In genomic region chr2:98346259-98347236, GRCh38 we compare ENCODE assay signal across 1 cellular context.
TF ChIP-seq lines count a peak whose summit lies in the region.

TSS of gene CNGA3 (plus strand) at chr2:98346456. CDS start at chr2:98369976, 23,520 bp downstream.

TF ChIP-seq in HEK293, 187 proteins besides CTCF, POLR2A, EP300 and RAD21 (continued from another document):
- TF ChIP-seq, protein P1, sequence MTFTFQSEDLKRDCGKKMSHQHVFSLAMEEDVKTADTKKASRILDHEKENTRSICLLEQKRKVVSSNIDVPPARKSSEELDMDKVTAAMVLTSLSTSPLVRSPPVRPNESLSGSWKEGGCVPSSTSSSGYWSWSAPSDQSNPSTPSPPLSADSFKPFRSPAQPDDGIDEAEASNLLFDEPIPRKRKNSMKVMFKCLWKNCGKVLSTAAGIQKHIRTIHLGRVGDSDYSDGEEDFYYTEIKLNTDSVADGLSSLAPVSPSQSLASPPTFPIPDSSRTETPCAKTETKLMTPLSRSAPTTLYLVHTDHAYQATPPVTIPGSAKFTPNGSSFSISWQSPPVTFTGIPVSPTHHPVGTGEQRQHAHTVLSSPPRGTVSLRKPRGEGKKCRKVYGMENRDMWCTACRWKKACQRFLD (tag by site-specific recombination; IDR thresholded peaks at IDR 0.05), result no peak
- no peak for TF ChIP-seq ZNF701 (tag by site-specific recombination; IDR thresholded peaks at IDR 0.05)
- TF ChIP-seq, protein P2, sequence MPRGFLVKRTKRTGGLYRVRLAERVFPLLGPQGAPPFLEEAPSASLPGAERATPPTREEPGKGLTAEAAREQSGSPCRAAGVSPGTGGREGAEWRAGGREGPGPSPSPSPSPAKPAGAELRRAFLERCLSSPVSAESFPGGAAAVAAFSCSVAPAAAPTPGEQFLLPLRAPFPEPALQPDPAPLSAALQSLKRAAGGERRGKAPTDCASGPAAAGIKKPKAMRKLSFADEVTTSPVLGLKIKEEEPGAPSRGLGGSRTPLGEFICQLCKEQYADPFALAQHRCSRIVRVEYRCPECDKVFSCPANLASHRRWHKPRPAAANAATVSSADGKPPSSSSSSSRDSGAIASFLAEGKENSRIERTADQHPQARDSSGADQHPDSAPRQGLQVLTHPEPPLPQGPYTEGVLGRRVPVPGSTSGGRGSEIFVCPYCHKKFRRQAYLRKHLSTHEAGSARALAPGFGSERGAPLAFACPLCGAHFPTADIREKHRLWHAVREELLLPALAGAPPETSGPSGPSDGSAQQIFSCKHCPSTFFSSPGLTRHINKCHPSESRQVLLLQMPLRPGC (tag by site-specific recombination; IDR thresholded peaks at IDR 0.05), result no peak
- TF ChIP-seq ZFP3 (tag by site-specific recombination; IDR thresholded peaks at IDR 0.05; ENCODE audit: low read depth), result no peak
- TF ChIP-seq ZNF777 (tag by site-specific recombination; IDR thresholded peaks at IDR 0.05; ENCODE audit: borderline replicate concordance), result no peak
- no peak for TF ChIP-seq MZF1 (tag by site-specific recombination; IDR thresholded peaks at IDR 0.05; ENCODE audit: borderline replicate concordance)
- peak; percentile 53 for TF ChIP-seq GLIS2 (tag by site-specific recombination; IDR thresholded peaks at IDR 0.05)
- no peak for TF ChIP-seq KLF1 (tag by site-specific recombination; IDR thresholded peaks at IDR 0.05)
- no peak for TF ChIP-seq ZNF48 (tag by site-specific recombination; IDR thresholded peaks at IDR 0.05)
- TF ChIP-seq ZNF202 (tag by site-specific recombination; IDR thresholded peaks at IDR 0.05; ENCODE audit: borderline replicate concordance), result no peak
- no peak for TF ChIP-seq AEBP2 (tag by site-specific recombination; IDR thresholded peaks at IDR 0.05; ENCODE audit: borderline replicate concordance)
- no peak for TF ChIP-seq ZNF223 (tag by site-specific recombination; IDR thresholded peaks at IDR 0.05)
- TF ChIP-seq EGR2 (tag by site-specific recombination; IDR thresholded peaks at IDR 0.05; ENCODE audit: low read depth), result no peak
- no peak for TF ChIP-seq ZNF292 (tag by site-specific recombination; IDR thresholded peaks at IDR 0.05; ENCODE audit: borderline replicate concordance, low read depth)
- TF ChIP-seq HOXD13 (CRISPR knock-in tag; IDR thresholded peaks at IDR 0.05; ENCODE audit: borderline replicate concordance), result no peak
- no peak for TF ChIP-seq ZNF521 (tag by site-specific recombination; IDR thresholded peaks at IDR 0.05)
- no peak for TF ChIP-seq PRDM10 (tag by site-specific recombination; IDR thresholded peaks at IDR 0.05)
